1 cellular context compared by ENCODE assay signal in the genomic region with DNA sequence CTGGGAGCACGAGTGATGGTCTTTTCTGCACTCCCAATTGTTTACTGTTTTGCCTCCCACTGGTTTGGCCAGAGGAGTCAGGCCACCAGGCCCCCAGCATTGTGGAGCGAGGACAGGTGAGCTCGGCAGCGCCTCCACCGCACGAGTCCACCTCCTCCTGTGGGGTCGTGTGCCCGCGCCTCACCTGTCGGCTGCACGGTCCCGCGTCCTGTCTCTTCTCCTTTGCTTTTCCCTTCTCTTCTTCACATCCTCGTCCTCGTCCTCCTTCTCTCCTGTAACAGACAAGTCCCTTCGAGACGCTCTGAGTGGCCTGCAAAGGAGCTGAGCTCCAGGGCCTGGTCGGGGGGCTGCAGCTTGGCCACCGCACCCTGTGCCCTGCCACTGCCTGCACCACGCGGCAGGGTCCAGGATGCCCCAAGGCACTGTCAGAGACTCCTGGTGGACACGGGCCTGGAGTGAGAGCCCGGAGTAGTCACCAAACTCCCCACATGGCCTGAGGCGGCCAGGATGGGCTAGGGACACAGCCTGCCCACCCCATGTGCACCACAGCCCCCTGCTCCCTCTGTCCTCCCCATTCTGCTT.
A peak's percentile ranks its signal among the peaks of the same experiment; 100 is the strongest.
TF ChIP-seq lines count a peak whose summit lies in the region.

No MANE protein-coding gene starts in this region.

TF ChIP-seq in HepG2, 621 proteins besides CTCF, POLR2A, EP300 and RAD21:
- TF ChIP-seq ISL2 (CRISPR knock-in tag; IDR thresholded peaks at IDR 0.05), result no peak
- TF ChIP-seq ZNF160 (CRISPR knock-in tag; IDR thresholded peaks at IDR 0.05), result no peak
- peak; percentile 85 for TF ChIP-seq AGO2 (optimal IDR thresholded peaks at IDR 0.05; ENCODE audit: low read depth, low read length)
- TF ChIP-seq PHF5A (CRISPR knock-in tag; IDR thresholded peaks at IDR 0.05; ENCODE audit: low read depth, unreplicated experiment), result no peak
- no peak for TF ChIP-seq ZNF607 (CRISPR knock-in tag; IDR thresholded peaks at IDR 0.05; ENCODE audit: borderline replicate concordance)
- TF ChIP-seq SAFB2 (CRISPR knock-in tag; IDR thresholded peaks at IDR 0.05; ENCODE audit: borderline replicate concordance, low read depth), result no peak
- TF ChIP-seq, protein P1, sequence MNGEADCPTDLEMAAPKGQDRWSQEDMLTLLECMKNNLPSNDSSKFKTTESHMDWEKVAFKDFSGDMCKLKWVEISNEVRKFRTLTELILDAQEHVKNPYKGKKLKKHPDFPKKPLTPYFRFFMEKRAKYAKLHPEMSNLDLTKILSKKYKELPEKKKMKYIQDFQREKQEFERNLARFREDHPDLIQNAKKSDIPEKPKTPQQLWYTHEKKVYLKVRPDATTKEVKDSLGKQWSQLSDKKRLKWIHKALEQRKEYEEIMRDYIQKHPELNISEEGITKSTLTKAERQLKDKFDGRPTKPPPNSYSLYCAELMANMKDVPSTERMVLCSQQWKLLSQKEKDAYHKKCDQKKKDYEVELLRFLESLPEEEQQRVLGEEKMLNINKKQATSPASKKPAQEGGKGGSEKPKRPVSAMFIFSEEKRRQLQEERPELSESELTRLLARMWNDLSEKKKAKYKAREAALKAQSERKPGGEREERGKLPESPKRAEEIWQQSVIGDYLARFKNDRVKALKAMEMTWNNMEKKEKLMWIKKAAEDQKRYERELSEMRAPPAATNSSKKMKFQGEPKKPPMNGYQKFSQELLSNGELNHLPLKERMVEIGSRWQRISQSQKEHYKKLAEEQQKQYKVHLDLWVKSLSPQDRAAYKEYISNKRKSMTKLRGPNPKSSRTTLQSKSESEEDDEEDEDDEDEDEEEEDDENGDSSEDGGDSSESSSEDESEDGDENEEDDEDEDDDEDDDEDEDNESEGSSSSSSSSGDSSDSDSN (CRISPR knock-in tag; IDR thresholded peaks at IDR 0.05), result no peak
- no peak for TF ChIP-seq YY1 (IDR thresholded peaks at IDR 0.05; ENCODE audit: insufficient read depth, insufficient replicate concordance, low read depth, low read length)
- no peak for TF ChIP-seq GLI4 (CRISPR knock-in tag; IDR thresholded peaks at IDR 0.05; ENCODE audit: borderline replicate concordance)
- TF ChIP-seq RBFOX2 (IDR thresholded peaks at IDR 0.05; ENCODE audit: low read depth, low read length), result peak; percentile 37; the same call in 1 of the 2 replicates
- TF ChIP-seq POLR2AphosphoS2 (IDR thresholded peaks at IDR 0.05; ENCODE audit: low read depth, low read length), result peak; percentile 60
- no peak for TF ChIP-seq ZNF468 (CRISPR knock-in tag; IDR thresholded peaks at IDR 0.05)
- no peak for TF ChIP-seq CENPX (CRISPR knock-in tag; IDR thresholded peaks at IDR 0.05)
- TF ChIP-seq ZNF557 (CRISPR knock-in tag; IDR thresholded peaks at IDR 0.05), result no peak
TF ChIP-seq in HepG2: peak in this region for 3.
